In genomic region chr6:111101987-111102386, GRCh38 we compare ENCODE assay signal across 23 cellular contexts. TPM values are rescaled to one million over a fixed set of nuclear protein-coding genes. Genes with fewer than 3 reads are reported as not detected.
"Had no signal": no experiment of that assay in that cellular context is flagged by ENCODE, and none has a peak within 500 bp of the region (broad histone marks: within the 10 kb centered on the region; RNA-seq: fewer than 3 reads in every experiment).

No MANE protein-coding gene starts in this region.

- H3K4me3 ChIP-seq: left lung, lower lobe of right lung, ovary, right atrium auricular region, right lobe of liver, stomach, testis, thyroid gland, upper lobe of right lung had no signal

- H3K9me3 ChIP-seq: left lung, lower lobe of right lung, ovary, right atrium auricular region, right lobe of liver, testis, thyroid gland, upper lobe of right lung had no signal

- H3K27me3 ChIP-seq: left lung, ovary, right atrium auricular region, right lobe of liver, stomach, testis, thyroid gland, upper lobe of right lung had no signal

- H3K36me3 ChIP-seq: left lung, lower lobe of right lung, ovary, right atrium auricular region, right lobe of liver, stomach, thyroid gland, upper lobe of right lung had no signal

- H3K27ac ChIP-seq: left lung, lower lobe of right lung, ovary, right atrium auricular region, right lobe of liver, stomach, testis, thyroid gland, upper lobe of right lung had no signal

- H3K4me1 ChIP-seq: right atrium auricular region, testis had no signal

- DNase-seq: hippocampal formation; kidney glomerular epithelial cell; left cardiac atrium; left lung; lower lobe of right lung; mammary epithelial cell; mesenchymal stem cell; naive thymus-derived CD4-positive, alpha-beta T cell; ovary; right lobe of liver; stimulated activated CD4-positive, alpha-beta T cell treated with anti-CD3 and anti-CD28 coated beads, Interleukin-12 subunit alpha, Interleukin-12 subunit beta, amount 100 ng/mL, for 4 hours; stimulated activated CD4-positive, alpha-beta T cell treated with anti-CD3 and anti-CD28 coated beads, Interleukin-15, amount 100 ng/mL, for 24 hours; stimulated activated CD4-positive, alpha-beta T cell treated with anti-CD3 and anti-CD28 coated beads, Interleukin-2, amount 100 ng/mL, for 24 hours; stimulated activated CD4-positive, alpha-beta T cell treated with anti-CD3 and anti-CD28 coated beads, Interleukin-4, amount 100 ng/mL, for 1 hour; stimulated activated naive B cell treated with anti-CD40 and anti-IgM and Interleukin-4, amounts not matched to agents 10 μg/mL and 1 μg/mL and 100 μg/mL, for 72 hours; stimulated activated naive CD8-positive, alpha-beta T cell treated with anti-CD3 and anti-CD28 coated beads, Interleukin-15, Interleukin-2, amounts not matched to agents 100 U/mL and 50 U/mL, for 24 hours; stomach; testis; thyroid gland; trophoblast cell; upper lobe of right lung had no signal

RNA-seq across cellular contexts. Expression of gene SLC16A10, which starts 14.7 kb away (rescaled TPM):
- total RNA-seq: mammary epithelial cell, pulmonary artery endothelial cell had no signal
